ENCODE assay signal across 17 cellular contexts in genomic region chr1:62425041-62425440, GRCh38.
"Had no signal": no experiment of that assay in that cellular context is flagged by ENCODE, and none has a peak within 500 bp of the region (broad histone marks: within the 10 kb centered on the region; RNA-seq: fewer than 3 reads in every experiment).

No MANE protein-coding gene starts in this region.

- H3K9me3 Mint-ChIP-seq: activated naive CD4-positive, alpha-beta T cell treated with anti-CD3 and anti-CD28 coated beads, Interleukin-2, amount 10 ng/mL, durations not matched to agents 7 days and 5 days; activated T-helper 17 cell treated with anti-CD3 and anti-CD28 coated beads, Interleukin-2, amount 50 U/mL, for 72 hours; effector memory CD8-positive, alpha-beta T cell; natural killer cell treated with Interleukin-12 subunit alpha and Interleukin-12 subunit beta and Interleukin-15 and Interleukin-18, amount 100 ng/mL, for 72 hours had no signal

- H3K36me3 Mint-ChIP-seq: activated naive CD4-positive, alpha-beta T cell treated with anti-CD3 and anti-CD28 coated beads, Interleukin-2, amount 10 ng/mL, durations not matched to agents 7 days and 5 days; natural killer cell treated with Interleukin-12 subunit alpha and Interleukin-12 subunit beta and Interleukin-15 and Interleukin-18, amount 100 ng/mL, for 72 hours had no signal

- H3K27ac Mint-ChIP-seq: activated naive CD4-positive, alpha-beta T cell treated with anti-CD3 and anti-CD28 coated beads, Interleukin-2, amount 10 ng/mL, durations not matched to agents 7 days and 5 days; activated T-helper 17 cell treated with anti-CD3 and anti-CD28 coated beads, Interleukin-2, amount 50 U/mL, for 72 hours; effector memory CD8-positive, alpha-beta T cell had no signal

- H3K4me3 Mint-ChIP-seq: activated naive CD4-positive, alpha-beta T cell treated with anti-CD3 and anti-CD28 coated beads, Interleukin-2, amount 10 ng/mL, durations not matched to agents 7 days and 5 days; activated T-helper 17 cell treated with anti-CD3 and anti-CD28 coated beads, Interleukin-2, amount 50 U/mL, for 72 hours; effector memory CD8-positive, alpha-beta T cell; natural killer cell treated with Interleukin-12 subunit alpha and Interleukin-12 subunit beta and Interleukin-15 and Interleukin-18, amount 100 ng/mL, for 72 hours had no signal

- ATAC-seq: activated T-helper 17 cell treated with anti-CD3 and anti-CD28 coated beads, Interleukin-2, amount 50 U/mL, for 72 hours; effector memory CD8-positive, alpha-beta T cell; natural killer cell treated with Interleukin-12 subunit alpha and Interleukin-12 subunit beta and Interleukin-15 and Interleukin-18, amount 100 ng/mL, for 72 hours had no signal

- H3K4me1 Mint-ChIP-seq: activated naive CD4-positive, alpha-beta T cell treated with anti-CD3 and anti-CD28 coated beads, Interleukin-2, amount 10 ng/mL, durations not matched to agents 7 days and 5 days; activated T-helper 17 cell treated with anti-CD3 and anti-CD28 coated beads, Interleukin-2, amount 50 U/mL, for 72 hours had no signal

- H3K27me3 Mint-ChIP-seq: natural killer cell treated with Interleukin-12 subunit alpha and Interleukin-12 subunit beta and Interleukin-15 and Interleukin-18, amount 100 ng/mL, for 72 hours had no signal

- DNase-seq: activated CD4-positive, alpha-beta T cell treated with anti-CD3 and anti-CD28 coated beads for 1 hour; activated CD4-positive, alpha-beta T cell treated with anti-CD3 and anti-CD28 coated beads, Interleukin-2, amount 50 U/mL, for 48 hours; activated naive CD4-positive, alpha-beta T cell treated with anti-CD3 and anti-CD28 coated beads, Interleukin-2, amount 10 ng/mL, durations not matched to agents 7 days and 5 days; cerebellar nuclear complex; dermis blood vessel endothelial cell; effector memory CD8-positive, alpha-beta T cell; foreskin melanocyte; kidney glomerular epithelial cell; posterior cingulate gyrus; retina; stimulated activated CD4-positive, alpha-beta T cell treated with anti-CD3 and anti-CD28 coated beads, Interleukin-15, amount 100 ng/mL, for 24 hours; stimulated activated CD4-positive, alpha-beta T cell treated with anti-CD3 and anti-CD28 coated beads, Interleukin-4, amount 100 ng/mL, for 1 hour; stimulated activated naive CD4-positive, alpha-beta T cell treated with Interleukin-2 at 50 U/mL for 16 hours; substantia nigra; transverse colon had no signal
